ENCODE assay signal across 1 cellular context in genomic region chr10:34113504-34114225, GRCh38.
TF ChIP-seq lines count a peak whose summit lies in the region.

No MANE protein-coding gene starts in this region.

TF ChIP-seq in HCT116, 20 proteins besides CTCF, POLR2A, EP300 and RAD21 (continued from another document):
- TF ChIP-seq ELF1 (IDR thresholded peaks at IDR 0.05; ENCODE audit: borderline replicate concordance, low read depth): no peak
